In genomic region chr9:127968717-127969383, GRCh38 we compare ENCODE assay signal across 2 cellular contexts.
TF ChIP-seq lines count a peak whose summit lies in the region.

No MANE protein-coding gene starts in this region.

TF ChIP-seq in liver, 16 proteins besides CTCF, POLR2A, EP300 and RAD21:
- no peak for TF ChIP-seq REST (IDR thresholded peaks at IDR 0.05)
- TF ChIP-seq SP1 (IDR thresholded peaks at IDR 0.05): no peak
- TF ChIP-seq MAX (IDR thresholded peaks at IDR 0.05): no peak
- TF ChIP-seq HNF4G (IDR thresholded peaks at IDR 0.05): no peak
- TF ChIP-seq FOXA1 (IDR thresholded peaks at IDR 0.05): no peak
- TF ChIP-seq RXRA (IDR thresholded peaks at IDR 0.05): peak in 1 of 2 donors; percentile 34
- no peak for TF ChIP-seq YY1 (IDR thresholded peaks at IDR 0.05)
- TF ChIP-seq EGR1 (IDR thresholded peaks at IDR 0.05; ENCODE audit: low read depth in 2 of 2): no peak

TF ChIP-seq in HepG2, 621 proteins besides CTCF, POLR2A, EP300 and RAD21:
- TF ChIP-seq NCOR1 (IDR thresholded peaks at IDR 0.05; ENCODE audit: borderline replicate concordance, low read length) (no peak), ZNF607 (CRISPR knock-in tag; IDR thresholded peaks at IDR 0.05; ENCODE audit: borderline replicate concordance) (no peak), ZNF17 (CRISPR knock-in tag; IDR thresholded peaks at IDR 0.05) (no peak)
